In genomic region chr12:132838464-132839080, GRCh38 we compare ENCODE assay signal across 15 cellular contexts. TPM values are rescaled to one million over a fixed set of nuclear protein-coding genes. Genes with fewer than 3 reads are reported as not detected.
DNase-seq lines count a peak whose midpoint lies in the region; ATAC-seq and TF ChIP-seq lines count a peak whose summit lies in the region.
"Had no signal": no experiment of that assay in that cellular context is flagged by ENCODE, and none has a peak within 500 bp of the region (broad histone marks: within the 10 kb centered on the region; RNA-seq: fewer than 3 reads in every experiment).

No MANE protein-coding gene starts in this region.

- H3K27ac ChIP-seq in ascending aorta, result peak overlapping the region; percentile 14 to 23
- H3K27ac ChIP-seq in stomach, result peak overlapping the region in 3 of 5 donors; percentile 20 to 52 (median 49)
- H3K27ac ChIP-seq: 22Rv1, gastrocnemius medialis, prostate gland had no signal

- H3K4me1 ChIP-seq in ascending aorta, result no peaks in the 10 kb centered on the region
- peaks cover 0 to 17% (median 6%) of the 10 kb centered on the region in 4 donors for H3K4me1 ChIP-seq in stomach
- H3K4me1 ChIP-seq: gastrocnemius medialis, prostate gland had no signal

- H3K36me3 ChIP-seq in ascending aorta (peaks cover 43 to 48% of the 10 kb centered on the region in 2 donors), stomach (peaks cover 36 to 81% (median 64%) of the 10 kb centered on the region in 4 donors)

- no peak for TF ChIP-seq EP300 in stomach (IDR thresholded peaks at IDR 0.05)

- TF ChIP-seq CTCF in ascending aorta (IDR thresholded peaks at IDR 0.05) (no peak), stomach (IDR thresholded peaks at IDR 0.05) (no peak)

- ATAC-seq in left colon (peak; percentile 94), HG02981 (IDR thresholded peaks at IDR 0.05; ENCODE audit: unreplicated experiment) (no peak)

- intact Hi-C loops in ascending aorta (cut with DNase I), result no loop called here
- intact Hi-C loops in left colon (cut with DNase I, micrococcal nuclease), result no loop called here
- intact Hi-C loops in stomach (cut with DNase I; ENCODE audit: low total_unique reads), result no loop called here

- H3K4me3 ChIP-seq in ascending aorta (no peak overlapping the region), stomach (no peak overlapping the region)
- H3K4me3 ChIP-seq: gastrocnemius medialis, prostate gland, thoracic aorta had no signal

- no peak for TF ChIP-seq POLR2A in stomach (IDR thresholded peaks at IDR 0.05)

- H3K9me3 ChIP-seq in ascending aorta (no peaks in the 10 kb centered on the region), stomach (no peaks in the 10 kb centered on the region)
- H3K9me3 ChIP-seq: gastrocnemius medialis, prostate gland, thoracic aorta had no signal

- DNase-seq in DMS53 (lab: John Stamatoyannopoulos, UW) (peak; percentile 28), DMS53 treated with DMSO at 0.1 percent for 48 hours (lab: John Stamatoyannopoulos, UW; ENCODE audit: unreplicated experiment) (no peak), ascending aorta (ENCODE audit: low spot score in 2 of 2) (no peak), left colon (peak; percentile 41 to 44), stomach (no peak), RPMI8226 (no peak), NOMO-1 treated with DMSO at 0.1 percent for 48 hours (lab: John Stamatoyannopoulos, UW; ENCODE audit: unreplicated experiment) (no peak)
- DNase-seq: activated CD4-positive, alpha-beta T cell treated with anti-CD3 and anti-CD28 coated beads, Interleukin-2, amount 50 U/mL, for 4 hours; effector memory CD4-positive, alpha-beta T cell; NCI-H2029 had no signal

- 81 to 90% (median 87%) methylated on average over 14 to 16 of the region's 16 CpGs for WGBS in stomach, 5 donors

- H3K27me3 ChIP-seq in ascending aorta (no peaks in the 10 kb centered on the region), stomach (no peaks in the 10 kb centered on the region)
- H3K27me3 ChIP-seq: gastrocnemius medialis had no signal

RNA-seq across cellular contexts. Expression of gene GOLGA3, which starts 9.9 kb away (rescaled TPM):
- total RNA-seq in ascending aorta (173 TPM), left colon (10 to 100 TPM; 81.4 to 88.6 TPM), stomach (100 to 1,000 TPM in 2 of 5 donors, 10 to 100 TPM in 3; 53.7 to 204 (median 75.5) TPM)
- 10 to 100 TPM in 2 of 3 donors, 1 to 10 TPM in 1; 8.8 to 29.2 (median 17.9) TPM for polyA plus RNA-seq in stomach

RNA-seq across cellular contexts. Expression of gene CHFR, which starts 48.8 kb away (rescaled TPM):
- total RNA-seq in ascending aorta, result 7.9 TPM
- total RNA-seq in left colon, result 10 to 100 TPM; 50.4 to 58.2 TPM
- total RNA-seq in stomach, result 100 to 1,000 TPM in 1 of 5 donors, 10 to 100 TPM in 4; 48.7 to 107 (median 73.3) TPM
- polyA plus RNA-seq in stomach, result 10 to 100 TPM; 14.7 to 20.8 (median 15.4) TPM

Comparison
In these comparisons a context has a peak if more than half of its experiments do, and no peak if none do; other contexts are left out.
1. DNase-seq: peak in DMS53 (single experiment) and left colon (2 of 2); none in DMS53 treated with DMSO at 0.1 percent for 48 hours (single experiment), ascending aorta (0 of 2), stomach (single experiment), RPMI8226 (single experiment) and NOMO-1 treated with DMSO at 0.1 percent for 48 hours (single experiment).